In the genomic region with DNA sequence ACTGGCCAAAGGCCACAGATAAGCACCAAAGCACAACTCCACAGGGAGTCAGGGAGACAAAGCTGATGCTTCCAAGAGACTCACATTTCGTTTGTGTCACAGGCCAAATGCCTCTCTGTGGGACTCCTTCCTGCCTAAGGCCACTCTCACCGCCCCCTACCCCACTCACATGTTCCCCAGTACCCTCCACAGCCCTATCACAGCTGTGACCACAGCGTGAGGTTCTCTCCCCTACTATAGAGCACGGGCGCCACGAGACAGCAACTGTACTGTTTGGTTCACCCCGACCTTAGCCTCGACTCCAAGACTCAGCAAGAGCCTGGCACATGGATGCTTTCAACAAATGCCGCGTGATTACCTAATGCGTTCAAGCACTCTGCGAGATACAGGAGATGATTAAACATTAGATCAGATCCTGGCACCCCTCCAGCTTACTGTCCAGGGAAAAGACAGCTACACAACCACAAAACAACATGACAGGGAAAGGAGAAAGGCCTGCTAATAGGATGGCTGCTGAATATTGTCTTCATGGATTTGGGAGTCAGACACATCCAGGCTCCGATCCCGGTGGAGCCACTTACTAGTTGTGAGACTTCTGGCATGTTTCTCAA, we compare ENCODE assay signal across 1 cellular context.
A peak's percentile ranks its signal among the peaks of the same experiment; 100 is the strongest.
TF ChIP-seq lines count a peak whose summit lies in the region.

No MANE protein-coding gene starts in this region.

TF ChIP-seq in HEK293, 187 proteins besides CTCF, POLR2A, EP300 and RAD21 (continued from another document and continues in another):
- TF ChIP-seq, protein P1, sequence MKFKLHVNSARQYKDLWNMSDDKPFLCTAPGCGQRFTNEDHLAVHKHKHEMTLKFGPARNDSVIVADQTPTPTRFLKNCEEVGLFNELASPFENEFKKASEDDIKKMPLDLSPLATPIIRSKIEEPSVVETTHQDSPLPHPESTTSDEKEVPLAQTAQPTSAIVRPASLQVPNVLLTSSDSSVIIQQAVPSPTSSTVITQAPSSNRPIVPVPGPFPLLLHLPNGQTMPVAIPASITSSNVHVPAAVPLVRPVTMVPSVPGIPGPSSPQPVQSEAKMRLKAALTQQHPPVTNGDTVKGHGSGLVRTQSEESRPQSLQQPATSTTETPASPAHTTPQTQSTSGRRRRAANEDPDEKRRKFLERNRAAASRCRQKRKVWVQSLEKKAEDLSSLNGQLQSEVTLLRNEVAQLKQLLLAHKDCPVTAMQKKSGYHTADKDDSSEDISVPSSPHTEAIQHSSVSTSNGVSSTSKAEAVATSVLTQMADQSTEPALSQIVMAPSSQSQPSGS (tag by site-specific recombination; IDR thresholded peaks at IDR 0.05; ENCODE audit: low read depth) = no peak; the same call in 1 of the 2 replicates
- TF ChIP-seq ZNF704 (tag by site-specific recombination; IDR thresholded peaks at IDR 0.05) = no peak
- TF ChIP-seq ZNF837 (tag by site-specific recombination; IDR thresholded peaks at IDR 0.05) = no peak
- TF ChIP-seq ZNF571 (tag by site-specific recombination; IDR thresholded peaks at IDR 0.05) = no peak
- TF ChIP-seq ZNF580 (tag by site-specific recombination; IDR thresholded peaks at IDR 0.05) = no peak
- peak; percentile 38; the same call in 1 of the 2 replicates for TF ChIP-seq ZNF394 (tag by site-specific recombination; IDR thresholded peaks at IDR 0.05; ENCODE audit: borderline replicate concordance)
- TF ChIP-seq, protein P2, sequence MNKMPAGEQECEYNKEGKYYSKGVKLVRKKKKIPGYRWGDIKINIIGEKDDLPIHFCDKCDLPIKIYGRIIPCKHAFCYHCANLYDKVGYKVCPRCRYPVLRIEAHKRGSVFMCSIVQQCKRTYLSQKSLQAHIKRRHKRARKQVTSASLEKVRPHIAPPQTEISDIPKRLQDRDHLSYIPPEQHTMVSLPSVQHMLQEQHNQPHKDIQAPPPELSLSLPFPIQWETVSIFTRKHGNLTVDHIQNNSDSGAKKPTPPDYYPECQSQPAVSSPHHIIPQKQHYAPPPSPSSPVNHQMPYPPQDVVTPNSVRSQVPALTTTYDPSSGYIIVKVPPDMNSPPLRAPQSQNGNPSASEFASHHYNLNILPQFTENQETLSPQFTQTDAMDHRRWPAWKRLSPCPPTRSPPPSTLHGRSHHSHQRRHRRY (tag by site-specific recombination; IDR thresholded peaks at IDR 0.05) = no peak
- no peak for TF ChIP-seq ZNF302 (tag by site-specific recombination; IDR thresholded peaks at IDR 0.05; ENCODE audit: low read depth)
- TF ChIP-seq ZBTB21 (tag by site-specific recombination; IDR thresholded peaks at IDR 0.05) = 0 out of 2 replicates have a peak, but pooled peaks have one; percentile 18
- no peak for TF ChIP-seq YY2 (tag by site-specific recombination; IDR thresholded peaks at IDR 0.05)
- no peak for TF ChIP-seq ZNF521 (tag by site-specific recombination; IDR thresholded peaks at IDR 0.05)
- TF ChIP-seq, protein P3, sequence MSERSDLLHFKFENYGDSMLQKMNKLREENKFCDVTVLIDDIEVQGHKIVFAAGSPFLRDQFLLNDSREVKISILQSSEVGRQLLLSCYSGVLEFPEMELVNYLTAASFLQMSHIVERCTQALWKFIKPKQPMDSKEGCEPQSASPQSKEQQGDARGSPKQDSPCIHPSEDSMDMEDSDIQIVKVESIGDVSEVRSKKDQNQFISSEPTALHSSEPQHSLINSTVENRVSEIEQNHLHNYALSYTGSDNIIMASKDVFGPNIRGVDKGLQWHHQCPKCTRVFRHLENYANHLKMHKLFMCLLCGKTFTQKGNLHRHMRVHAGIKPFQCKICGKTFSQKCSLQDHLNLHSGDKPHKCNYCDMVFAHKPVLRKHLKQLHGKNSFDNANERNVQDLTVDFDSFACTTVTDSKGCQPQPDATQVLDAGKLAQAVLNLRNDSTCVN (tag by site-specific recombination; optimal IDR thresholded peaks at IDR 0.05) = no peak
- TF ChIP-seq, protein P4, sequence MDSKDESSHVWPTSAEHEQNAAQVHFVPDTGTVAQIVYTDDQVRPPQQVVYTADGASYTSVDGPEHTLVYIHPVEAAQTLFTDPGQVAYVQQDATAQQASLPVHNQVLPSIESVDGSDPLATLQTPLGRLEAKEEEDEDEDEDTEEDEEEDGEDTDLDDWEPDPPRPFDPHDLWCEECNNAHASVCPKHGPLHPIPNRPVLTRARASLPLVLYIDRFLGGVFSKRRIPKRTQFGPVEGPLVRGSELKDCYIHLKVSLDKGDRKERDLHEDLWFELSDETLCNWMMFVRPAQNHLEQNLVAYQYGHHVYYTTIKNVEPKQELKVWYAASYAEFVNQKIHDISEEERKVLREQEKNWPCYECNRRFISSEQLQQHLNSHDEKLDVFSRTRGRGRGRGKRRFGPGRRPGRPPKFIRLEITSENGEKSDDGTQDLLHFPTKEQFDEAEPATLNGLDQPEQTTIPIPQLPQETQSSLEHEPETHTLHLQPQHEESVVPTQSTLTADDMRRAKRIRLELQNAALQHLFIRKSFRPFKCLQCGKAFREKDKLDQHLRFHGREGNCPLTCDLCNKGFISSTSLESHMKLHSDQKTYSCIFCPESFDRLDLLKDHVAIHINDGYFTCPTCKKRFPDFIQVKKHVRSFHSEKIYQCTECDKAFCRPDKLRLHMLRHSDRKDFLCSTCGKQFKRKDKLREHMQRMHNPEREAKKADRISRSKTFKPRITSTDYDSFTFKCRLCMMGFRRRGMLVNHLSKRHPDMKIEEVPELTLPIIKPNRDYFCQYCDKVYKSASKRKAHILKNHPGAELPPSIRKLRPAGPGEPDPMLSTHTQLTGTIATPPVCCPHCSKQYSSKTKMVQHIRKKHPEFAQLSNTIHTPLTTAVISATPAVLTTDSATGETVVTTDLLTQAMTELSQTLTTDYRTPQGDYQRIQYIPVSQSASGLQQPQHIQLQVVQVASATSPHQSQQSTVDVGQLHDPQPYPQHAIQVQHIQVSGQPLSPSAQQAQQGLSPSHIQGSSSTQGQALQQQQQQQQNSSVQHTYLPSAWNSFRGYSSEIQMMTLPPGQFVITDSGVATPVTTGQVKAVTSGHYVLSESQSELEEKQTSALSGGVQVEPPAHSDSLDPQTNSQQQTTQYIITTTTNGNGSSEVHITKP (tag by site-specific recombination; IDR thresholded peaks at IDR 0.05) = peak; percentile 68
- TF ChIP-seq ZSCAN30 (tag by site-specific recombination; IDR thresholded peaks at IDR 0.05) = no peak
- TF ChIP-seq ZNF830 (tag by site-specific recombination; IDR thresholded peaks at IDR 0.05; ENCODE audit: low read depth) = no peak
- TF ChIP-seq BCL6B (tag by site-specific recombination; IDR thresholded peaks at IDR 0.05) = peak; percentile 14; the same call in 1 of the 2 replicates
- no peak for TF ChIP-seq ZNF621 (tag by site-specific recombination; IDR thresholded peaks at IDR 0.05)
- TF ChIP-seq ZNF146 (tag by site-specific recombination; IDR thresholded peaks at IDR 0.05) = no peak; the same call in 1 of the 2 replicates
- TF ChIP-seq TCF7L2 (IDR thresholded peaks at IDR 0.05; ENCODE audit: borderline replicate concordance, low read depth, low read length) = no peak
- no peak for TF ChIP-seq ZNF596 (tag by site-specific recombination; IDR thresholded peaks at IDR 0.05)
- TF ChIP-seq REST (tag by site-specific recombination; IDR thresholded peaks at IDR 0.05) = peak; percentile 25; the same call in 1 of the 2 replicates
- TF ChIP-seq ZNF747 (tag by site-specific recombination; IDR thresholded peaks at IDR 0.05) = no peak
- peak; percentile 30; the same call in 1 of the 2 replicates for TF ChIP-seq ZNF600 (tag by site-specific recombination; IDR thresholded peaks at IDR 0.05)
- no peak for TF ChIP-seq SCRT1 (tag by site-specific recombination; IDR thresholded peaks at IDR 0.05; ENCODE audit: borderline replicate concordance)
- TF ChIP-seq ZNF658 (tag by site-specific recombination; IDR thresholded peaks at IDR 0.05) = no peak
- TF ChIP-seq ZNF341 (tag by site-specific recombination; IDR thresholded peaks at IDR 0.05; ENCODE audit: low read depth) = no peak
- TF ChIP-seq ZNF248 (tag by site-specific recombination; IDR thresholded peaks at IDR 0.05) = no peak
- TF ChIP-seq ZNF660 (tag by site-specific recombination; IDR thresholded peaks at IDR 0.05) = peak; percentile 90
- TF ChIP-seq ZNF169 (tag by site-specific recombination; IDR thresholded peaks at IDR 0.05) = no peak
- TF ChIP-seq REPIN1 (tag by site-specific recombination; IDR thresholded peaks at IDR 0.05; ENCODE audit: low read depth) = no peak
- TF ChIP-seq SALL2 (tag by site-specific recombination; IDR thresholded peaks at IDR 0.05; ENCODE audit: borderline replicate concordance) = no peak
- no peak for TF ChIP-seq ZNF514 (tag by site-specific recombination; IDR thresholded peaks at IDR 0.05)
- TF ChIP-seq FEZF1 (tag by site-specific recombination; IDR thresholded peaks at IDR 0.05) = peak; percentile 67
- no peak for TF ChIP-seq ZBTB7A (tag by site-specific recombination; IDR thresholded peaks at IDR 0.05; ENCODE audit: low read depth)
- TF ChIP-seq, protein P5, sequence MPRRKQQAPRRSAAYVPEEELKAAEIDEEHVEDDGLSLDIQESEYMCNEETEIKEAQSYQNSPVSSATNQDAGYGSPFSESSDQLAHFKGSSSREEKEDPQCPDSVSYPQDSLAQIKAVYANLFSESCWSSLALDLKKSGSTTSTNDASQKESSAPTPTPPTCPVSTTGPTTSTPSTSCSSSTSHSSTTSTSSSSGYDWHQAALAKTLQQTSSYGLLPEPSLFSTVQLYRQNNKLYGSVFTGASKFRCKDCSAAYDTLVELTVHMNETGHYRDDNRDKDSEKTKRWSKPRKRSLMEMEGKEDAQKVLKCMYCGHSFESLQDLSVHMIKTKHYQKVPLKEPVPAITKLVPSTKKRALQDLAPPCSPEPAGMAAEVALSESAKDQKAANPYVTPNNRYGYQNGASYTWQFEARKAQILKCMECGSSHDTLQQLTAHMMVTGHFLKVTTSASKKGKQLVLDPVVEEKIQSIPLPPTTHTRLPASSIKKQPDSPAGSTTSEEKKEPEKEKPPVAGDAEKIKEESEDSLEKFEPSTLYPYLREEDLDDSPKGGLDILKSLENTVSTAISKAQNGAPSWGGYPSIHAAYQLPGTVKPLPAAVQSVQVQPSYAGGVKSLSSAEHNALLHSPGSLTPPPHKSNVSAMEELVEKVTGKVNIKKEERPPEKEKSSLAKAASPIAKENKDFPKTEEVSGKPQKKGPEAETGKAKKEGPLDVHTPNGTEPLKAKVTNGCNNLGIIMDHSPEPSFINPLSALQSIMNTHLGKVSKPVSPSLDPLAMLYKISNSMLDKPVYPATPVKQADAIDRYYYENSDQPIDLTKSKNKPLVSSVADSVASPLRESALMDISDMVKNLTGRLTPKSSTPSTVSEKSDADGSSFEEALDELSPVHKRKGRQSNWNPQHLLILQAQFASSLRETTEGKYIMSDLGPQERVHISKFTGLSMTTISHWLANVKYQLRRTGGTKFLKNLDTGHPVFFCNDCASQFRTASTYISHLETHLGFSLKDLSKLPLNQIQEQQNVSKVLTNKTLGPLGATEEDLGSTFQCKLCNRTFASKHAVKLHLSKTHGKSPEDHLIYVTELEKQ (tag by site-specific recombination; IDR thresholded peaks at IDR 0.05; ENCODE audit: borderline replicate concordance) = no peak
- no peak for TF ChIP-seq RBAK (tag by site-specific recombination; IDR thresholded peaks at IDR 0.05)
- no peak for TF ChIP-seq HOXD13 (CRISPR knock-in tag; IDR thresholded peaks at IDR 0.05; ENCODE audit: borderline replicate concordance)
- TF ChIP-seq ZNF112 (tag by site-specific recombination; IDR thresholded peaks at IDR 0.05) = no peak
- no peak for TF ChIP-seq ZNF274 (IDR thresholded peaks at IDR 0.05; ENCODE audit: low read length)
- no peak for TF ChIP-seq ZNF274 (tag by site-specific recombination; IDR thresholded peaks at IDR 0.05; ENCODE audit: borderline replicate concordance)
- no peak for TF ChIP-seq MEIS1 (CRISPR knock-in tag; IDR thresholded peaks at IDR 0.05; ENCODE audit: borderline replicate concordance)
- TF ChIP-seq ZNF777 (tag by site-specific recombination; IDR thresholded peaks at IDR 0.05; ENCODE audit: borderline replicate concordance) = no peak
- no peak for TF ChIP-seq OSR2 (tag by site-specific recombination; IDR thresholded peaks at IDR 0.05)
- TF ChIP-seq ZNF121 (tag by site-specific recombination; IDR thresholded peaks at IDR 0.05) = no peak
- no peak for TF ChIP-seq GFI1B (tag by site-specific recombination; IDR thresholded peaks at IDR 0.05)
